26 cellular contexts compared by ENCODE assay signal in genomic region chr2:106018141-106018540, GRCh38.
DNase-seq lines count a peak whose midpoint lies in the region; ATAC-seq, FAIRE-seq and TF ChIP-seq lines count a peak whose summit lies in the region.
"Had no signal": no experiment of that assay in that cellular context is flagged by ENCODE, and none has a peak within 500 bp of the region (broad histone marks: within the 10 kb centered on the region; RNA-seq: fewer than 3 reads in every experiment).

No MANE protein-coding gene starts in this region.

- TF ChIP-seq CTCF in osteocyte (IDR thresholded peaks at IDR 0.05) = no peak
- no peak for TF ChIP-seq CTCF in kidney (IDR thresholded peaks at IDR 0.05; ENCODE audit: borderline replicate concordance, extremely low read depth, insufficient read depth)

- POLR2A ChIA-PET in activated naive CD8-positive, alpha-beta T cell treated with anti-CD3 and anti-CD28 coated beads, Interleukin-2, amount 10 ng/mL, durations not matched to agents 7 days and 5 days (lab: Charles Lee) = no interaction called here

- H3K9ac ChIP-seq in kidney (ENCODE audit: low read length in 2 of 2) = no peak overlapping the region
- H3K9ac ChIP-seq: BLaER1 treated with 17β-estradiol and CSF1 and Interleukin-3, amounts not matched to agents 10 nM and 100 nM had no signal

- H3K27ac ChIP-seq in KOPT-K1 (ENCODE audit: low read depth, low read length, poor library complexity, severe bottlenecking) (peak overlapping the region; percentile 20), kidney (ENCODE audit: low read depth in 2 of 2, low read length in 2 of 2) (no peak overlapping the region)
- H3K27ac ChIP-seq: A549; BLaER1 treated with 17β-estradiol and CSF1 and Interleukin-3, amounts not matched to agents 10 nM and 100 nM; PC-9; SJSA1 had no signal

- no peak overlapping the region for H3K4me3 ChIP-seq in kidney (ENCODE audit: low read length in 2 of 2)
- H3K4me3 ChIP-seq: A549; BLaER1 treated with 17β-estradiol and CSF1 and Interleukin-3, amounts not matched to agents 10 nM and 100 nM; GM23338; HAP-1; PC-9; SJSA1 had no signal

- no peak for FAIRE-seq in kidney (lab: Jason Lieb, UNC)
- FAIRE-seq: A549, G401.6 had no signal

- peaks cover 2% of the 10 kb centered on the region for H3K9me3 Mint-ChIP-seq in activated naive CD8-positive, alpha-beta T cell treated with anti-CD3 and anti-CD28 coated beads, Interleukin-2, amount 10 ng/mL, durations not matched to agents 7 days and 5 days
- no peaks in the 10 kb centered on the region for H3K9me3 Mint-ChIP-seq in activated naive CD8-positive, alpha-beta T cell treated with anti-CD3 and anti-CD28 coated beads for 36 hours
- no peaks in the 10 kb centered on the region for H3K9me3 Mint-ChIP-seq in activated T-helper 17 cell treated with anti-CD3 and anti-CD28 coated beads, Interleukin-2, amount 50 U/mL, for 72 hours
- H3K9me3 Mint-ChIP-seq in osteocyte (ENCODE audit: unreplicated experiment) = no peaks in the 10 kb centered on the region
- H3K9me3 Mint-ChIP-seq: CD4-positive, alpha-beta T cell; GM23338; HFFc6 had no signal

- intact Hi-C loops in kidney (cut with DNase I) = no loop called here

- H3K36me3 Mint-ChIP-seq in activated naive CD8-positive, alpha-beta T cell treated with anti-CD3 and anti-CD28 coated beads, Interleukin-2, amount 10 ng/mL, durations not matched to agents 7 days and 5 days = peaks cover 1% of the 10 kb centered on the region
- no peaks in the 10 kb centered on the region for H3K36me3 Mint-ChIP-seq in activated naive CD8-positive, alpha-beta T cell treated with anti-CD3 and anti-CD28 coated beads for 36 hours
- no peaks in the 10 kb centered on the region for H3K36me3 Mint-ChIP-seq in activated T-helper 17 cell treated with anti-CD3 and anti-CD28 coated beads, Interleukin-2, amount 50 U/mL, for 72 hours (ENCODE audit: low read depth)
- no peaks in the 10 kb centered on the region for H3K36me3 Mint-ChIP-seq in osteocyte (ENCODE audit: unreplicated experiment)

- no peaks in the 10 kb centered on the region for H3K9me3 ChIP-seq in KOPT-K1 (ENCODE audit: insufficient read depth, low read length, poor library complexity, severe bottlenecking)
- H3K9me3 ChIP-seq in kidney (ENCODE audit: control insufficient read depth in 1 of 2, low read length in 2 of 2) = no peaks in the 10 kb centered on the region
- H3K9me3 ChIP-seq: A549; BLaER1 treated with 17β-estradiol and CSF1 and Interleukin-3, amounts not matched to agents 10 nM and 100 nM; HAP-1; SJSA1 had no signal

- peaks cover 12% of the 10 kb centered on the region for H3K4me1 Mint-ChIP-seq in activated naive CD8-positive, alpha-beta T cell treated with anti-CD3 and anti-CD28 coated beads, Interleukin-2, amount 10 ng/mL, durations not matched to agents 7 days and 5 days
- peaks cover 13% of the 10 kb centered on the region for H3K4me1 Mint-ChIP-seq in activated naive CD8-positive, alpha-beta T cell treated with anti-CD3 and anti-CD28 coated beads for 36 hours
- peaks cover 4% of the 10 kb centered on the region for H3K4me1 Mint-ChIP-seq in activated T-helper 17 cell treated with anti-CD3 and anti-CD28 coated beads, Interleukin-2, amount 50 U/mL, for 72 hours
- H3K4me1 Mint-ChIP-seq in osteocyte (ENCODE audit: unreplicated experiment) = peaks cover 13% of the 10 kb centered on the region

- H3K36me3 ChIP-seq in KOPT-K1 (ENCODE audit: insufficient read depth, low read length) (no peaks in the 10 kb centered on the region), kidney (ENCODE audit: control insufficient read depth in 1 of 2, insufficient read depth in 2 of 2, low read length in 2 of 2) (no peaks in the 10 kb centered on the region)
- H3K36me3 ChIP-seq: BLaER1 treated with 17β-estradiol and CSF1 and Interleukin-3, amounts not matched to agents 10 nM and 100 nM; HAP-1; SJSA1 had no signal

- no peak for DNase-seq in activated naive CD8-positive, alpha-beta T cell treated with anti-CD3 and anti-CD28 coated beads, Interleukin-2, amount 10 ng/mL, durations not matched to agents 7 days and 5 days
- DNase-seq in activated naive CD8-positive, alpha-beta T cell treated with anti-CD3 and anti-CD28 coated beads for 36 hours = no peak
- DNase-seq in osteocyte (ENCODE audit: extremely low spot score, unreplicated experiment) (peak; percentile 63), kidney (no peak), foreskin melanocyte (no peak)
- DNase-seq: AML-193; CD4-positive, alpha-beta T cell; DMS53; HFFc6; IMR-90; KG1; NCI-H1092 treated with DMSO at 0.1 percent for 48 hours; NCI-H1436 treated with DMSO at 0.1 percent for 48 hours; NCI-H2029; NCI-H446 treated with DMSO at 0.1 percent for 48 hours; NCI-H526; PC-9; Right ventricle myocardium superior had no signal

- no peak overlapping the region for H3K4me3 Mint-ChIP-seq in activated naive CD8-positive, alpha-beta T cell treated with anti-CD3 and anti-CD28 coated beads, Interleukin-2, amount 10 ng/mL, durations not matched to agents 7 days and 5 days
- no peak overlapping the region for H3K4me3 Mint-ChIP-seq in activated naive CD8-positive, alpha-beta T cell treated with anti-CD3 and anti-CD28 coated beads for 36 hours
- no peak overlapping the region for H3K4me3 Mint-ChIP-seq in activated T-helper 17 cell treated with anti-CD3 and anti-CD28 coated beads, Interleukin-2, amount 50 U/mL, for 72 hours
- no peak overlapping the region for H3K4me3 Mint-ChIP-seq in osteocyte (ENCODE audit: unreplicated experiment)
- H3K4me3 Mint-ChIP-seq: CD4-positive, alpha-beta T cell; GM23338; HFFc6 had no signal

- H3K27ac Mint-ChIP-seq in activated naive CD8-positive, alpha-beta T cell treated with anti-CD3 and anti-CD28 coated beads, Interleukin-2, amount 10 ng/mL, durations not matched to agents 7 days and 5 days = peak overlapping the region; percentile 62
- H3K27ac Mint-ChIP-seq in activated naive CD8-positive, alpha-beta T cell treated with anti-CD3 and anti-CD28 coated beads for 36 hours = no peak overlapping the region
- peak overlapping the region; percentile 68 for H3K27ac Mint-ChIP-seq in activated T-helper 17 cell treated with anti-CD3 and anti-CD28 coated beads, Interleukin-2, amount 50 U/mL, for 72 hours
- no peak overlapping the region for H3K27ac Mint-ChIP-seq in osteocyte (ENCODE audit: unreplicated experiment)
- H3K27ac Mint-ChIP-seq: CD4-positive, alpha-beta T cell; GM23338; HFFc6 had no signal

- H3K4me1 ChIP-seq in kidney (ENCODE audit: control insufficient read depth in 1 of 2, insufficient read depth in 1 of 2, low read depth in 1 of 2, low read length in 2 of 2) = peaks cover 0 to 8% of the 10 kb centered on the region in 2 donors
- H3K4me1 ChIP-seq: A549; BLaER1 treated with 17β-estradiol and CSF1 and Interleukin-3, amounts not matched to agents 10 nM and 100 nM; HAP-1; SJSA1 had no signal

- no peaks in the 10 kb centered on the region for H3K27me3 Mint-ChIP-seq in activated naive CD8-positive, alpha-beta T cell treated with anti-CD3 and anti-CD28 coated beads, Interleukin-2, amount 10 ng/mL, durations not matched to agents 7 days and 5 days
- H3K27me3 Mint-ChIP-seq in activated naive CD8-positive, alpha-beta T cell treated with anti-CD3 and anti-CD28 coated beads for 36 hours = no peaks in the 10 kb centered on the region
- no peaks in the 10 kb centered on the region for H3K27me3 Mint-ChIP-seq in activated T-helper 17 cell treated with anti-CD3 and anti-CD28 coated beads, Interleukin-2, amount 50 U/mL, for 72 hours
- H3K27me3 Mint-ChIP-seq in osteocyte (ENCODE audit: unreplicated experiment) = peaks cover 26% of the 10 kb centered on the region
- H3K27me3 Mint-ChIP-seq: CD4-positive, alpha-beta T cell had no signal

- peak; percentile 60 for ATAC-seq in activated naive CD8-positive, alpha-beta T cell treated with anti-CD3 and anti-CD28 coated beads, Interleukin-2, amount 10 ng/mL, durations not matched to agents 7 days and 5 days (ENCODE audit: low read depth)
- no peak for ATAC-seq in activated T-helper 17 cell treated with anti-CD3 and anti-CD28 coated beads, Interleukin-2, amount 50 U/mL, for 72 hours (replicated peaks)
- ATAC-seq: A549, GM23338 had no signal

Comparison
In these comparisons a context has a peak if more than half of its experiments do, and no peak if none do; other contexts are left out.
1. H3K27ac Mint-ChIP-seq: peak in activated naive CD8-positive, alpha-beta T cell treated with anti-CD3 and anti-CD28 coated beads, Interleukin-2, amount 10 ng/mL, durations not matched to agents 7 days and 5 days (single experiment) and activated T-helper 17 cell treated with anti-CD3 and anti-CD28 coated beads, Interleukin-2, amount 50 U/mL, for 72 hours (single experiment); none in activated naive CD8-positive, alpha-beta T cell treated with anti-CD3 and anti-CD28 coated beads for 36 hours (single experiment) and osteocyte (single experiment).